In the genomic region with DNA sequence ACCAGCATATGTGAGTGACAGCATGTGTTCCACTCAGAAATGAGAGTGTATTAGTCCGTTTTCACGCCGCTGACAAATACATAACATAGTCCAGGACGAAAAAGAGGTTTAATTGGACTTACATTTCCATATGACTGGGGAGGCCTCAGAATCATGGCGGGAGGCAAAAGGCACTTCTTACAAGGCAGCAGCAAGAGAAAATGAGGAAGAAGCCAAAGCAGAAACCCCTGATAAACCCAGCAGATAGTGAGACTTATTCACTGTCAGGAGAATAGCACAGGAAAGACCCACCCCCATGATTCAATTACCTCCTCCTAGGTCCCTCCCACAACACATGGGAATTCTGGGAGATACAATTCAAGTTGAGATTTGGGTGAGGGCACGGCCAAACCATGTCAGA, we compare ENCODE assay signal across 2 cellular contexts. TPM values are rescaled to one million over a fixed set of nuclear protein-coding genes. Genes with fewer than 3 reads are reported as not detected.
"Had no signal": no experiment of that assay in that cellular context is flagged by ENCODE, and none has a peak within 500 bp of the region (broad histone marks: within the 10 kb centered on the region; RNA-seq: fewer than 3 reads in every experiment).

No MANE protein-coding gene starts in this region.

RNA-seq across cellular contexts. Expression of gene RNU1-1, which starts 23.4 kb away (rescaled TPM):
- total RNA-seq: H4 had no signal
- polyA plus RNA-seq: IMR-90 had no signal
